In the genomic region with DNA sequence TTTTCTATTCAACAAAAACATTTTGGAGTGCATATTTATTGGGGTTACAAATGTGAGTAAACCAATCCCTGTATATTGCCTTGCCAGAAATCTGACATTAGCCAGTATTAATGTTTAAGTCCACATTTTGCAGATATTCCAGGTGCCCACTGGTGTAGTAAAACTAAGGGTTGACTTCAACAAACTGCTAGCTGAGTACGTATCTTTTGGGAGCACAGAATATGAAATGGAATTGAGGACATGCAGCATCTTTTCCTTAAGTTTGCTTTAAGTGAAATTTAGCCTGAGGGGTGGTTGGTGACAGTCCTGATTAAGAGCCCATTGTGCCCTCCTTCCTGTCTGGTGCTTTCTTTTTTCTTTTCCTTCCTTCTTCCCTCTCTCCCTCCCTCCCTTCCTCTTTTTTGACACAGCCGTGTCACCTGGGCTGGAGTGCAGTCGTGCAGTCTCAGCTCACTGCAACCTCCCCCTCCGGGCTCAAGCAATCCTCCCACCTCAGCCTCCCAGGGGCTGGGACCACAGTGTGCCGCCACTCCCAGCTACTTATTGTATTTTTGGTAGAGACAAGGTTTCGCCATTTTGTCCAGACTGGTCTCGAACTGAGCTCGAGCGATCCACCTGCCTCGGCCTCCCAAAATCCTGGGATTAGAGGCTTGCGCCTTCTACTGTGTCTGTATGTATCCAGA, we compare ENCODE assay signal across 9 cellular contexts. TPM values are rescaled to one million over a fixed set of nuclear protein-coding genes. Genes with fewer than 3 reads are reported as not detected.
DNase-seq lines count a peak whose midpoint lies in the region; ATAC-seq and TF ChIP-seq lines count a peak whose summit lies in the region.
"Had no signal": no experiment of that assay in that cellular context is flagged by ENCODE, and none has a peak within 500 bp of the region (broad histone marks: within the 10 kb centered on the region; RNA-seq: fewer than 3 reads in every experiment).

No MANE protein-coding gene starts in this region.

- H3K36me3 Mint-ChIP-seq in Calu3 (ENCODE audit: insufficient read depth, unreplicated experiment) (peaks cover 31% of the 10 kb centered on the region), IgD-negative memory B cell (peaks cover 4% of the 10 kb centered on the region), naive B cell (peaks cover 7% of the 10 kb centered on the region in 2 donors)

- H3K9me3 Mint-ChIP-seq in Calu3 (ENCODE audit: low read depth, unreplicated experiment) (no peaks in the 10 kb centered on the region), IgD-negative memory B cell (no peaks in the 10 kb centered on the region), naive B cell (no peaks in the 10 kb centered on the region)

- H3K9me3 ChIP-seq in adipocyte (ENCODE audit: control insufficient read depth, low read length), result no peaks in the 10 kb centered on the region

- BruUV-seq in Calu3 (replicated peaks; lab: Mats Ljungman, UMichigan), result no TSS peak

- H3K27ac Mint-ChIP-seq in Calu3 (ENCODE audit: unreplicated experiment) (peak overlapping the region; percentile 93), IgD-negative memory B cell (peak overlapping the region in 2 of 3 donors; percentile 16 to 59), naive B cell (peak overlapping the region in 3 of 6 donors; percentile 44 to 90 (median 81))

- H3K4me3 ChIP-seq in adipocyte (ENCODE audit: low read length), result peak overlapping the region; percentile 100

- DNase-seq in Calu3 (peak; percentile 14), adipocyte (ENCODE audit: low read depth) (no peak), naive B cell (no peak), SHP77 (lab: John Stamatoyannopoulos, UW) (no peak), H4 (ENCODE audit: low spot score) (no peak), SKM-1 (lab: John Stamatoyannopoulos, UW; ENCODE audit: unreplicated experiment) (no peak), germinal center (ENCODE audit: low spot score) (no peak)
- DNase-seq: NCI-H1105 had no signal

- CTCF ChIA-PET in Calu3 (lab: Charles Lee), result interaction anchor here (0.6 to 1.2 kb wide), 3 partner anchors 10 to 1882 kb away, joined by 3 to 4 read pairs (median 3); partner anchors contain the start of gene DUSP19

- H3K4me1 Mint-ChIP-seq in Calu3 (ENCODE audit: low read depth, unreplicated experiment) (peaks cover 19% of the 10 kb centered on the region), IgD-negative memory B cell (peaks cover 16 to 25% (median 18%) of the 10 kb centered on the region in 3 donors), naive B cell (peaks cover 14 to 33% (median 15%) of the 10 kb centered on the region in 3 donors)

- TF ChIP-seq CTCF in Calu3 (IDR thresholded peaks at IDR 0.05; ENCODE audit: unreplicated experiment), result no peak

- intact Hi-C loops in Calu3 (cut with micrococcal nuclease; ENCODE audit: unreplicated experiment), result loop anchor here (5.0 kb wide), 2 partner anchors 48 to 88 kb away; partner anchors contain the start of genes DUSP19 and NCKAP1

- H3K9ac ChIP-seq in adipocyte (ENCODE audit: low read length), result peak overlapping the region; percentile 87

- H3K36me3 ChIP-seq in adipocyte (ENCODE audit: control insufficient read depth, insufficient read depth, low read length, severe bottlenecking), result peaks cover 15% of the 10 kb centered on the region

- H3K27me3 ChIP-seq in adipocyte (replicated peaks; ENCODE audit: control insufficient read depth, insufficient read depth, low read length), result no peaks in the 10 kb centered on the region

- H3K4me3 Mint-ChIP-seq in Calu3 (ENCODE audit: low read depth, unreplicated experiment) (peak overlapping the region; percentile 88), IgD-negative memory B cell (peak overlapping the region; percentile 85 to 96 (median 94)), naive B cell (peak overlapping the region; percentile 82 to 98 (median 92))

- H3K27me3 Mint-ChIP-seq in Calu3 (ENCODE audit: unreplicated experiment) (no peaks in the 10 kb centered on the region), IgD-negative memory B cell (no peaks in the 10 kb centered on the region), naive B cell (peaks cover 4 to 8% (median 8%) of the 10 kb centered on the region in 3 donors)

- H3K4me1 ChIP-seq in adipocyte (ENCODE audit: control insufficient read depth, insufficient read depth, low read length), result peaks cover 26% of the 10 kb centered on the region

- no peak for ATAC-seq in naive B cell (ENCODE audit: low read depth in 2 of 2)

RNA-seq across cellular contexts. Expression of gene NUP35, which starts 1.6 kb away (rescaled TPM):
- total RNA-seq in Calu3 (2022), result 35.9 and 38.5 TPM in 2 replicates
- polyA plus RNA-seq in IgD-negative memory B cell (6.0 TPM), naive B cell (ENCODE audit: low read depth in 6 of 6) (10 to 100 TPM in 4 of 6 donors, 1 to 10 TPM in 2; 8.5 to 18.7 (median 10.4) TPM)
- 41.0 and 41.1 TPM in 2 replicates for total RNA-seq in H4 (2014; rRNA removed; shearing (Covaris generic))

RNA-seq across cellular contexts. Expression of gene DUSP19, which starts 47.3 kb away (rescaled TPM):
- 1.6 and 2.7 TPM in 2 replicates for total RNA-seq in Calu3 (2022)
- polyA plus RNA-seq in IgD-negative memory B cell (0.50 TPM), naive B cell (ENCODE audit: low read depth in 6 of 6) (under 1 TPM; 0.04 to 0.77 (median 0.26) TPM)
- total RNA-seq in H4 (2014; rRNA removed; shearing (Covaris generic)), result 1.7 and 3.3 TPM in 2 replicates
